Comparison of ENCODE assay signal across 15 cellular contexts in the genomic region with DNA sequence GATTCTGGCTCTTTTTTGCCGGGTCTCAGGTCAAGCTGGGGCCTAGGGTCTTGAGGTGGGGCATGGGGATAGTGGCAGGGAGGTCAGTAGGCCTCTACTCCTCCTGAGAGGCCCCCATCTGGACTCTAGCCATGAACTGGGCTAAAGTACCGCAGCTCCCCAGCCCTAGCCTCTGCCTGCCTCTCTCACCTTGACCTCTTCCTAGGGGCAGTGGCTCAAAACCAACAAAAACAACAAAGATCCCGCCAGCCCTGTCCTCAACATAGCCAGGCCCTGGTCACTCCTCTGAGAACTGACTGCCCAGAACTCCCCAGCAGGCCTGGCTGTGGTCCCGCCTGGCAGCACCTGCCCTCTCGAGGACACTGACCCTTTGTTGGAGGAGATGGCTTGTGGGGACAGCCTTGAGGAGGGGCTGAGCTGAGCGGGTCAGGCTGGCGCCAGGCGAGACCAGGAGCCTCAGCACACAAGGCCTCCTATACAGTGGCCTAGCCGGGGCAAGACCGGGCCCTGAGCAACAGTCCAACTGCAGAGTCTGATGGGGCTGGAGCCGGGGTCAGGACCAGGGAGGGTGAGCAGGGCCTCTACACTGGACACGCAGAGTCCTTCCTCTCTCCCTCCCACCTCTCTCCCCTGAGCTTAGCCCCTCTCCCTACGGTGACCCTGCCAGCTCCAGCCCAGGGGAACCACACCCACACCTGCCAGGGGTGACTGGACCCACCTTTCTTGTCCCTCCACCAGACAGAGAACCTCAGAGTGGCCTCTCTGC. TPM values are rescaled to one million over a fixed set of nuclear protein-coding genes. Genes with fewer than 3 reads are reported as not detected.
DNase-seq lines count a peak whose midpoint lies in the region; ATAC-seq and TF ChIP-seq lines count a peak whose summit lies in the region.
"Had no signal": no experiment of that assay in that cellular context is flagged by ENCODE, and none has a peak within 500 bp of the region (broad histone marks: within the 10 kb centered on the region; RNA-seq: fewer than 3 reads in every experiment).

No MANE protein-coding gene starts in this region.

- TF ChIP-seq POLR2A in ovary (IDR thresholded peaks at IDR 0.05), result no peak

- no peak for TF ChIP-seq EP300 in ovary (IDR thresholded peaks at IDR 0.05)

- 0 out of 2 replicates have a peak, but pooled peaks have one; percentile 22 for ATAC-seq in Panc1
- ATAC-seq: activated T-cell treated with anti-CD3 and anti-CD28 coated beads, Interleukin-2, amount 50 U/mL, for 4 hours; left lung had no signal

- H3K4me3 ChIP-seq in CD4-positive, alpha-beta memory T cell (ENCODE audit: low read length in 2 of 2), result no peak overlapping the region
- H3K4me3 ChIP-seq in Panc1 (ENCODE audit: low read depth in 2 of 2, low read length in 2 of 2) (no peak overlapping the region), ovary (no peak overlapping the region)
- H3K4me3 ChIP-seq: colonic mucosa, HAP-1, left lung, Peyer's patch had no signal

- CTCF ChIA-PET in CD4-positive, alpha-beta memory T cell (lab: Charles Lee; ENCODE audit: partially characterized antibody), result interaction anchor here (1.7 to 2.4 kb wide), 2 partner anchors 11 to 12 kb away, joined by 8 to 14 read pairs; a partner anchor contains a TSS
- CTCF ChIA-PET in Panc1 (lab: Charles Lee), result no interaction called here

- H3K4me1 ChIP-seq in CD4-positive, alpha-beta memory T cell (ENCODE audit: insufficient read depth, low read length), result peaks cover 15% of the 10 kb centered on the region
- no peaks in the 10 kb centered on the region for H3K4me1 ChIP-seq in Panc1 (ENCODE audit: control insufficient read depth, insufficient read depth, low read length)
- peaks cover 12% of the 10 kb centered on the region for H3K4me1 ChIP-seq in ovary (ENCODE audit: insufficient read depth)
- H3K4me1 ChIP-seq: colonic mucosa, HAP-1 had no signal

- peaks cover 14 to 25% (median 21%) of the 10 kb centered on the region in 4 donors for H3K4me1 Mint-ChIP-seq in CD4-positive, alpha-beta memory T cell

- no peaks in the 10 kb centered on the region for H3K9me3 ChIP-seq in CD4-positive, alpha-beta memory T cell (ENCODE audit: control insufficient read depth in 1 of 2, low read length in 2 of 2)
- H3K9me3 ChIP-seq in Panc1 (ENCODE audit: control insufficient read depth, insufficient read depth, low read depth, low read length) (no peaks in the 10 kb centered on the region; the same call in 1 of the 2 replicates), ovary (no peaks in the 10 kb centered on the region)
- H3K9me3 ChIP-seq: colonic mucosa, HAP-1, left lung, Peyer's patch had no signal

- H3K27me3 Mint-ChIP-seq in CD4-positive, alpha-beta memory T cell, result no peaks in the 10 kb centered on the region

- 52 to 60% (median 58%) methylated on average over 9 to 13 of the region's 13 CpGs for WGBS in ovary, 3 donors

- peak overlapping the region in 4 of 7 donors; percentile 49 to 85 (median 62) for H3K27ac Mint-ChIP-seq in CD4-positive, alpha-beta memory T cell

- POLR2A ChIA-PET in CD4-positive, alpha-beta memory T cell (lab: Charles Lee; ENCODE audit: partially characterized antibody), result interaction anchor here (1.1 to 2.2 kb wide), 3 partner anchors 9 to 93 kb away, joined by 3 to 9 read pairs (median 4); no protein-coding TSS in a partner anchor
- POLR2A ChIA-PET in Panc1 (lab: Charles Lee), result no interaction called here

- DNase-seq in CD4-positive, alpha-beta memory T cell, result no peak
- DNase-seq in Panc1 (ENCODE audit: low read depth, low spot score), result no peak
- DNase-seq in head of caudate nucleus, result peak; percentile 85 to 99 (median 95)
- DNase-seq in ovary, result peak; percentile 63 to 77 (median 73)
- DNase-seq in kidney tubule cell (ENCODE audit: low spot score), result no peak
- no peak for DNase-seq in activated CD8-positive, alpha-beta memory T cell treated with anti-CD3 and anti-CD28 coated beads, Interleukin-2, amount 50 U/mL, for 4 hours
- DNase-seq in NCI-H2107 (lab: John Stamatoyannopoulos, UW), result no peak
- DNase-seq in iPS-NIHi7 (ENCODE audit: extremely low spot score), result no peak
- DNase-seq: activated T-cell treated with anti-CD3 and anti-CD28 coated beads, Interleukin-2, amount 50 U/mL, for 4 hours; colonic mucosa; KG1; left lung; small intestine had no signal

- no peak for TF ChIP-seq CTCF in Panc1 (IDR thresholded peaks at IDR 0.05)
- no peak for TF ChIP-seq CTCF in ovary (IDR thresholded peaks at IDR 0.05)

- in situ Hi-C loops in Panc1 (cut with HindIII; ENCODE audit: low pct_unique_long_range_greater_than_20kb, low sequenced_read_pairs), result no loop called here

- intact Hi-C loops in CD4-positive, alpha-beta memory T cell (cut with micrococcal nuclease), result no loop called here
- intact Hi-C loops in Panc1 (cut with micrococcal nuclease; ENCODE audit: unreplicated experiment), result no loop called here
- intact Hi-C loops in head of caudate nucleus (cut with DNase I), result loop anchor here (10.0 kb wide), 1 partner anchor 111 kb away; no protein-coding TSS in a partner anchor
- intact Hi-C loops in ovary (cut with DNase I), result no loop called here

- no peak overlapping the region for H3K4me3 Mint-ChIP-seq in CD4-positive, alpha-beta memory T cell
- H3K4me3 Mint-ChIP-seq: activated T-cell treated with anti-CD3 and anti-CD28 coated beads, Interleukin-2, amount 50 U/mL, for 4 hours had no signal

- H3K36me3 Mint-ChIP-seq in CD4-positive, alpha-beta memory T cell, result no peaks in the 10 kb centered on the region

- BruUV-seq in Panc1 (replicated peaks; lab: Mats Ljungman, UMichigan), result no TSS peak

- H3K9me3 Mint-ChIP-seq in CD4-positive, alpha-beta memory T cell, result peaks cover 0 to 4% (median 0%) of the 10 kb centered on the region in 8 donors
- H3K9me3 Mint-ChIP-seq: activated T-cell treated with anti-CD3 and anti-CD28 coated beads, Interleukin-2, amount 50 U/mL, for 4 hours had no signal

- H3K36me3 ChIP-seq in CD4-positive, alpha-beta memory T cell (ENCODE audit: insufficient read depth, low read length), result no peaks in the 10 kb centered on the region
- H3K36me3 ChIP-seq in Panc1 (ENCODE audit: control insufficient read depth, insufficient read depth, low read length), result no peaks in the 10 kb centered on the region
- H3K36me3 ChIP-seq in ovary, result no peaks in the 10 kb centered on the region
- H3K36me3 ChIP-seq: colonic mucosa, HAP-1, left lung, Peyer's patch had no signal

- H3K27ac ChIP-seq in CD4-positive, alpha-beta memory T cell (ENCODE audit: low read depth, low read length), result no peak overlapping the region
- H3K27ac ChIP-seq in Panc1 (ENCODE audit: low read length), result no peak overlapping the region
- H3K27ac ChIP-seq in ovary, result peak overlapping the region; percentile 8 to 66
- H3K27ac ChIP-seq: colonic mucosa, left lung, Peyer's patch had no signal

- H3K27me3 ChIP-seq in CD4-positive, alpha-beta memory T cell (ENCODE audit: insufficient read depth, low read length), result no peaks in the 10 kb centered on the region
- H3K27me3 ChIP-seq in Panc1 (ENCODE audit: control insufficient read depth, insufficient read depth, low read length) (no peaks in the 10 kb centered on the region), ovary (no peaks in the 10 kb centered on the region)
- H3K27me3 ChIP-seq: colonic mucosa, left lung, Peyer's patch had no signal

RNA-seq across cellular contexts. Expression of a gene that starts 11.6 kb away (rescaled TPM):
- total RNA-seq in CD4-positive, alpha-beta memory T cell, result 10 to 100 TPM; 26.3 to 33.7 TPM
- polyA plus RNA-seq in CD4-positive, alpha-beta memory T cell, result 10 to 100 TPM; 10.6 to 13.1 TPM
- 59.0 TPM for total RNA-seq in Panc1 (2021; ENCODE audit: unreplicated experiment)
- 60.3 TPM for polyA plus RNA-seq in Panc1 (2012; ENCODE audit: insufficient read length)
- total RNA-seq in ovary, result 10 to 100 TPM; 15.5 to 39.2 (median 32.3) TPM
- polyA plus RNA-seq in ovary, result 10 to 100 TPM; 18.3 to 64.3 TPM

Comparison
In these comparisons a context has a peak if more than half of its experiments do, and no peak if none do; other contexts are left out.
1. DNase-seq: peak in head of caudate nucleus (42 of 42) and ovary (5 of 5); none in CD4-positive, alpha-beta memory T cell (0 of 5), Panc1 (single experiment), kidney tubule cell (single experiment), activated CD8-positive, alpha-beta memory T cell treated with anti-CD3 and anti-CD28 coated beads, Interleukin-2, amount 50 U/mL, for 4 hours (single experiment), NCI-H2107 (single experiment) and iPS-NIHi7 (single experiment).
2. H3K27ac ChIP-seq: peak in ovary (2 of 2); none in CD4-positive, alpha-beta memory T cell (single experiment) and Panc1 (single experiment).